8 cellular contexts compared by ENCODE assay signal in genomic region chr1:27650527-27651175, GRCh38. TPM values are rescaled to one million over a fixed set of nuclear protein-coding genes. Genes with fewer than 3 reads are reported as not detected.
DNase-seq lines count a peak whose midpoint lies in the region; ATAC-seq, FAIRE-seq and TF ChIP-seq lines count a peak whose summit lies in the region.

No MANE protein-coding gene starts in this region.

- H3K36me3 ChIP-seq in H1 (ENCODE audit: control insufficient read depth in 2 of 4, insufficient read depth in 4 of 4, low read length in 3 of 4) = no peaks in the 10 kb centered on the region

- CTCF ChIA-PET in H1 (lab: Charles Lee; ENCODE audit: partially characterized antibody) = interaction anchor here (0.7 to 6.2 kb wide), 16 partner anchors 10 to 317 kb away, joined by 3 to 47 read pairs (median 3); partner anchors contain the start of gene IFI6

- ATAC-seq in omental fat pad (ENCODE audit: low FRiP score) = peak; percentile 50
- ATAC-seq in HG03460 (IDR thresholded peaks at IDR 0.05; ENCODE audit: unreplicated experiment) = no peak
- ATAC-seq in HG02798 (IDR thresholded peaks at IDR 0.05; ENCODE audit: poor library complexity, unreplicated experiment) = no peak
- no peak for ATAC-seq in GM21367 (IDR thresholded peaks at IDR 0.05; ENCODE audit: unreplicated experiment)

- WGBS in H1 (ENCODE audit: extremely low coverage in 1 of 2, insufficient coverage in 1 of 2, insufficient read length in 1 of 2, insufficient replicate concordance in 2 of 2, low coverage in 1 of 2, low lambda C conversion rate in 2 of 2, missing lambda C conversion rate in 1 of 2), 2 experiments = 47% methylated on average over 7 of the region's 7 CpGs; no CpG with 5 or more reads in 1 of the 2 experiments

- H4K91ac ChIP-seq in H1 (replicated peaks; ENCODE audit: insufficient read length, low read length) = no peak overlapping the region

- H4K20me1 ChIP-seq in H1 (replicated peaks in 1 of 2; ENCODE audit: control insufficient read depth in 1 of 2, insufficient read depth in 2 of 2, low read length in 2 of 2) = no peaks in the 10 kb centered on the region

- no peak for TF ChIP-seq POLR2A in H1 (IDR thresholded peaks at IDR 0.05; ENCODE audit: control extremely low read depth in 1 of 2, low read depth in 2 of 2, low read length in 2 of 2)

- peak overlapping the region; percentile 56; the same call in 1 of the 2 replicates for H2AFZ ChIP-seq in H1 (ENCODE audit: low read length)

- no peaks in the 10 kb centered on the region for H3K79me1 ChIP-seq in H1 (ENCODE audit: low read depth, low read length)

- H2BK20ac ChIP-seq in H1 (ENCODE audit: low read length) = peak overlapping the region; percentile 28; the same call in 1 of the 2 replicates

- POLR2A ChIA-PET in H1 (lab: Charles Lee; ENCODE audit: partially characterized antibody) = interaction anchor here (0.7 to 1.1 kb wide), 3 partner anchors 11 to 221 kb away, joined by 3 read pairs; no protein-coding TSS in a partner anchor

- peaks cover 12 to 15% (median 14%) of the 10 kb centered on the region in 4 experiments for H3K4me1 ChIP-seq in H1 (replicated peaks in 1 of 4; ENCODE audit: control insufficient read depth in 3 of 4, insufficient read depth in 4 of 4, low read length in 3 of 4)

- H3K23ac ChIP-seq in H1 (ENCODE audit: insufficient read length) = no peak overlapping the region

- H4K5ac ChIP-seq in H1 (ENCODE audit: insufficient read length, low read depth, low read length) = peak overlapping the region; percentile 26

- no peak for TF ChIP-seq RAD21 in H1 (IDR thresholded peaks at IDR 0.05 in 1 of 2, conservative IDR thresholded peaks at IDR 0.05 in 1 of 2; ENCODE audit: low read depth in 2 of 2, low read length in 2 of 2)

- H3K4me3 ChIP-seq in H1 (ENCODE audit: extremely low read depth in 1 of 4, insufficient read depth in 2 of 4, low read depth in 3 of 4, low read length in 4 of 4) = no peak overlapping the region

- H3K18ac ChIP-seq in H1 (ENCODE audit: extremely low read depth, low read length) = peak overlapping the region; percentile 52

- no peak for TF ChIP-seq CTCF in H1 (IDR thresholded peaks at IDR 0.05; ENCODE audit: control extremely low read depth in 1 of 3, insufficient read depth in 1 of 3, low read depth in 1 of 3, low read length in 3 of 3)
- no peak for TF ChIP-seq CTCF in omental fat pad (IDR thresholded peaks at IDR 0.05)

- H3K9ac ChIP-seq in H1 (replicated peaks in 1 of 4; ENCODE audit: extremely low read depth in 1 of 4, low read depth in 3 of 4, low read length in 3 of 4) = no peak overlapping the region

- 0 out of 4 replicates have a peak overlapping the region, but pooled peaks of 1 of the 2 experiments have one; percentile 3 for H3K4me2 ChIP-seq in H1 (ENCODE audit: insufficient read depth in 1 of 2, low read depth in 2 of 2, low read length in 2 of 2)

- no peak overlapping the region for H3K27ac ChIP-seq in H1 (ENCODE audit: low read depth, low read length)

- DNase-seq in Daoy (ENCODE audit: low read depth) (peak; percentile 71), NCI-H2107 treated with DMSO at 0.1 percent for 48 hours (lab: John Stamatoyannopoulos, UW; ENCODE audit: unreplicated experiment) (peak; percentile 50), H1 (ENCODE audit: low read depth in 1 of 2, low spot score in 2 of 2) (no peak), omental fat pad (ENCODE audit: low spot score) (no peak), AG08396 (ENCODE audit: low spot score) (no peak)

- H2BK12ac ChIP-seq in H1 (ENCODE audit: low read depth, low read length) = peak overlapping the region; percentile 68; the same call in 1 of the 2 replicates

- H2BK120ac ChIP-seq in H1 (replicated peaks; ENCODE audit: low read depth, low read length) = no peak overlapping the region

- no peaks in the 10 kb centered on the region for H3K9me3 ChIP-seq in H1 (ENCODE audit: insufficient read depth in 2 of 2, low read depth in 1 of 2, low read length in 1 of 2)

- no peaks in the 10 kb centered on the region for H3K79me2 ChIP-seq in H1 (ENCODE audit: control insufficient read depth in 1 of 2, insufficient read depth in 2 of 2, low read length in 2 of 2)

- no peak overlapping the region for H3K14ac ChIP-seq in H1 (ENCODE audit: insufficient read length)

- H3K4ac ChIP-seq in H1 (replicated peaks; ENCODE audit: insufficient read length, low read depth, low read length) = no peak overlapping the region

- no peaks in the 10 kb centered on the region for H3K27me3 ChIP-seq in H1 (replicated peaks in 1 of 4; ENCODE audit: control insufficient read depth in 3 of 4, extremely low read depth in 1 of 4, insufficient read depth in 3 of 4, low read length in 3 of 4)

- no peak for TF ChIP-seq EP300 in H1 (IDR thresholded peaks at IDR 0.05; ENCODE audit: borderline replicate concordance in 1 of 2, low read depth in 2 of 2, low read length in 2 of 2)

- H2BK5ac ChIP-seq in H1 (ENCODE audit: low read depth, low read length) = peak overlapping the region; percentile 82

- FAIRE-seq in H1 (lab: Jason Lieb, UNC) = peak; percentile 85

- no peak overlapping the region for H2AK5ac ChIP-seq in H1 (ENCODE audit: low read depth, low read length)

- H2BK15ac ChIP-seq in H1 (ENCODE audit: low read length) = peak overlapping the region; percentile 97; the same call in 1 of the 2 replicates

- H3K56ac ChIP-seq in H1 (replicated peaks; ENCODE audit: insufficient read length, low read depth, low read length) = no peak overlapping the region

- H3K23me2 ChIP-seq in H1 (ENCODE audit: low read depth, low read length) = no peaks in the 10 kb centered on the region

- H4K8ac ChIP-seq in H1 (ENCODE audit: extremely low read depth, insufficient read depth, low read length) = no peak overlapping the region

TF ChIP-seq in H1, 55 proteins besides CTCF, POLR2A, EP300 and RAD21 (continues in another document):
- TF ChIP-seq TAF7 (optimal IDR thresholded peaks at IDR 0.05; ENCODE audit: borderline replicate concordance, low read depth, low read length) = no peak
- no peak for TF ChIP-seq TCF12 (IDR thresholded peaks at IDR 0.05; ENCODE audit: low read depth, low read length)
- TF ChIP-seq SP2 (IDR thresholded peaks at IDR 0.05; ENCODE audit: low read length) = no peak
- no peak for TF ChIP-seq SRF (IDR thresholded peaks at IDR 0.05; ENCODE audit: low read depth, low read length)
- TF ChIP-seq RFX5 (IDR thresholded peaks at IDR 0.05; ENCODE audit: borderline replicate concordance, low read depth, low read length) = no peak
- TF ChIP-seq TBP (IDR thresholded peaks at IDR 0.05; ENCODE audit: low read depth, low read length) = no peak
- TF ChIP-seq MAFK (IDR thresholded peaks at IDR 0.05; ENCODE audit: low read depth, low read length) = no peak
- TF ChIP-seq RBBP5 (IDR thresholded peaks at IDR 0.05; ENCODE audit: borderline replicate concordance, low read depth, low read length) = no peak
- no peak for TF ChIP-seq FOSL1 (IDR thresholded peaks at IDR 0.05; ENCODE audit: insufficient read depth, low read depth, low read length)
- TF ChIP-seq TEAD4 (IDR thresholded peaks at IDR 0.05; ENCODE audit: low read depth, low read length) = no peak
- no peak for TF ChIP-seq NANOG (IDR thresholded peaks at IDR 0.05; ENCODE audit: insufficient read depth, low read depth, low read length, poor library complexity, severe bottlenecking)
- TF ChIP-seq PHF8 (conservative IDR thresholded peaks at IDR 0.05; ENCODE audit: low read depth, low read length) = no peak

RNA-seq across cellular contexts. Expression of gene FGR, which starts 15.7 kb away (rescaled TPM):
- total RNA-seq in Daoy (2014; rRNA removed; shearing (Covaris generic)) = not detected in 2 replicates
- 0.22 and 0.36 TPM in 2 replicates for total RNA-seq in H1 (2021; fragmentation: NEBNext Ultra II Directional; extraction: Animal tissue kit (Norgen Biotek cat#: 25700))
- 0.86 and 0.95 TPM in 2 replicates for polyA plus RNA-seq in H1 (2011; rRNA removed)
- 0.62 TPM for polyA plus RNA-seq in H1 (2011; cell fraction: cytosol; rRNA removed)
- 1.6 TPM for polyA plus RNA-seq in H1 (2011; cell fraction: nucleus; rRNA removed)
- 0.39 to 0.50 TPM (median 0.42 TPM) in 3 of 4 replicates, not detected in the other for polyA plus RNA-seq in H1 (2012, experiment 1 of 2)
- polyA plus RNA-seq in H1 (2012, experiment 2 of 2) = 0.18 TPM
- 0.34 TPM for polyA plus RNA-seq in H1 (2013, experiment 1 of 2)
- 0.33 TPM for polyA plus RNA-seq in H1 (2013, experiment 2 of 2)
- polyA minus RNA-seq in H1 (2011; rRNA and poly(A)+ RNA removed) = 0.57 and 1.2 TPM in 2 replicates
- polyA minus RNA-seq in H1 (2011; cell fraction: cytosol; rRNA and poly(A)+ RNA removed) = not detected
- 0.60 TPM for polyA minus RNA-seq in H1 (2011; cell fraction: nucleus; rRNA and poly(A)+ RNA removed)
- 100 to 1,000 TPM in 2 of 4 donors, 10 to 100 TPM in 2; 18.8 to 131 (median 77.6) TPM for total RNA-seq in omental fat pad

RNA-seq across cellular contexts. Expression of gene IFI6, which starts 21.3 kb away (rescaled TPM):
- 12.7 and 20.3 TPM in 2 replicates for total RNA-seq in Daoy (2014; rRNA removed; shearing (Covaris generic))
- total RNA-seq in H1 (2021; fragmentation: NEBNext Ultra II Directional; extraction: Animal tissue kit (Norgen Biotek cat#: 25700)) = 4.9 and 6.1 TPM in 2 replicates
- 13.0 and 13.2 TPM in 2 replicates for polyA plus RNA-seq in H1 (2011; rRNA removed)
- polyA plus RNA-seq in H1 (2011; cell fraction: cytosol; rRNA removed) = 12.3 TPM
- 8.3 TPM for polyA plus RNA-seq in H1 (2011; cell fraction: nucleus; rRNA removed)
- polyA plus RNA-seq in H1 (2012, experiment 1 of 2) = 9.7 to 19.5 TPM (median 15.7 TPM) in 4 replicates
- polyA plus RNA-seq in H1 (2012, experiment 2 of 2) = 15.5 TPM
- 9.2 TPM for polyA plus RNA-seq in H1 (2013, experiment 1 of 2)
- 11.9 TPM for polyA plus RNA-seq in H1 (2013, experiment 2 of 2)
- polyA minus RNA-seq in H1 (2011; rRNA and poly(A)+ RNA removed) = 0.79 and 1.7 TPM in 2 replicates
- 2.9 TPM for polyA minus RNA-seq in H1 (2011; cell fraction: cytosol; rRNA and poly(A)+ RNA removed)
- 1.9 TPM for polyA minus RNA-seq in H1 (2011; cell fraction: nucleus; rRNA and poly(A)+ RNA removed)
- total RNA-seq in omental fat pad = 10 to 100 TPM; 28.2 to 88.4 (median 69.6) TPM

RNA-seq across cellular contexts. Expression of gene AHDC1, which starts 46.7 kb away (rescaled TPM):
- total RNA-seq in Daoy (2014; rRNA removed; shearing (Covaris generic)) = 3.8 and 4.7 TPM in 2 replicates
- total RNA-seq in H1 (2021; fragmentation: NEBNext Ultra II Directional; extraction: Animal tissue kit (Norgen Biotek cat#: 25700)) = 35.1 and 39.4 TPM in 2 replicates
- polyA plus RNA-seq in H1 (2011; rRNA removed) = 4.4 and 8.6 TPM in 2 replicates
- polyA plus RNA-seq in H1 (2011; cell fraction: cytosol; rRNA removed) = 3.3 TPM
- polyA plus RNA-seq in H1 (2011; cell fraction: nucleus; rRNA removed) = 17.1 TPM
- 18.4 to 23.0 TPM (median 21.1 TPM) in 4 replicates for polyA plus RNA-seq in H1 (2012, experiment 1 of 2)
- polyA plus RNA-seq in H1 (2012, experiment 2 of 2) = 17.0 TPM
- 11.2 TPM for polyA plus RNA-seq in H1 (2013, experiment 1 of 2)
- 11.1 TPM for polyA plus RNA-seq in H1 (2013, experiment 2 of 2)
- polyA minus RNA-seq in H1 (2011; rRNA and poly(A)+ RNA removed) = 4.4 and 6.1 TPM in 2 replicates
- polyA minus RNA-seq in H1 (2011; cell fraction: cytosol; rRNA and poly(A)+ RNA removed) = 11.9 TPM
- 10.5 TPM for polyA minus RNA-seq in H1 (2011; cell fraction: nucleus; rRNA and poly(A)+ RNA removed)
- total RNA-seq in omental fat pad = 10 to 100 TPM in 1 of 4 donors, 1 to 10 TPM in 3; 7.5 to 12.9 (median 8.2) TPM

Comparison
In these comparisons a context has a peak if more than half of its experiments do, and no peak if none do; other contexts are left out.
1. DNase-seq: peak in Daoy (single experiment) and NCI-H2107 treated with DMSO at 0.1 percent for 48 hours (single experiment); none in H1 (0 of 2), omental fat pad (single experiment) and AG08396 (single experiment).
2. RNA of gene FGR, which starts 15.7 kb away (total RNA-seq): 18.8 to 131 TPM in omental fat pad; 0.22 to 0.36 TPM in H1 and not detected in Daoy; every median in the first group is over 10 times any median in the second.